In the genomic region with DNA sequence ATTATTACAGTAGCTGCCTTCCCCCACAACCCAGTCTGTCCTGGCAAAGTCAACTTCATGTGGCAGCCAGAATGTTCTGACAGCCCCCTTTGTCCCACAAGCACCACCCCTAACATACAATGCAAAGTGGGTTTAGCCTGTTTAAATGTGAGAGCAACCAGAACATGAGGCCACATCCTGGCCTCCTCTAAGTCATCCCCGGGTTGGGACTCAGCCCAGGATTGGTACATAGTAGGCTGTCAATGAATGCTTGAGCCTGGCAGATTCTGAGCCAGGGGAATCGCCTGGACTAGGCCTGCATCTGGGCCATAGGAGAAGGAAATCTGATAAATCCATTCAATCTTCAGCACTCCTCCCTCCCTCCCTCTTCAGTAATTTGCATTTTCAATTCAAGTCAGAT, we compare ENCODE assay signal across 12 cellular contexts. TPM values are rescaled to one million over a fixed set of nuclear protein-coding genes. Genes with fewer than 3 reads are reported as not detected.
DNase-seq lines count a peak whose midpoint lies in the region; ATAC-seq and TF ChIP-seq lines count a peak whose summit lies in the region.
"Had no signal": no experiment of that assay in that cellular context is flagged by ENCODE, and none has a peak within 500 bp of the region (broad histone marks: within the 10 kb centered on the region; RNA-seq: fewer than 3 reads in every experiment).

No MANE protein-coding gene starts in this region.

- H3K4me3 Mint-ChIP-seq in activated T-helper 2 cell treated with anti-CD3 and anti-CD28 coated beads, Interferon-gamma antibody, Interleukin-2, Interleukin-4, amounts not matched to agents 10 μg/mL and 5 μg/mL and 100 μg/mL, durations not matched to agents 14 hours and 24 hours and 36 hours (ENCODE audit: low read depth), result no peak overlapping the region
- H3K4me3 Mint-ChIP-seq in memory B cell, result no peak overlapping the region

- DNase-seq in activated T-helper 2 cell treated with anti-CD3 and anti-CD28 coated beads, Interferon-gamma antibody, Interleukin-2, Interleukin-4, amounts not matched to agents 10 μg/mL and 5 μg/mL and 100 μg/mL, durations not matched to agents 14 hours and 24 hours and 36 hours (ENCODE audit: low spot score), result no peak
- DNase-seq in memory B cell (ENCODE audit: low spot score in 2 of 2) (no peak), A673 (ENCODE audit: low spot score) (no peak), NOMO-1 (lab: John Stamatoyannopoulos, UW; ENCODE audit: unreplicated experiment in 2 of 2) (no peak)
- no peak for DNase-seq in stimulated activated CD4-positive, alpha-beta T cell treated with anti-CD3 and anti-CD28 coated beads, Interleukin-2, amount 100 ng/mL, for 48 hours
- DNase-seq: effector CD4-positive, alpha-beta T cell; Kasumi-1 had no signal

- peaks cover 3% of the 10 kb centered on the region for H3K27me3 Mint-ChIP-seq in activated T-helper 2 cell treated with anti-CD3 and anti-CD28 coated beads, Interferon-gamma antibody, Interleukin-2, Interleukin-4, amounts not matched to agents 10 μg/mL and 5 μg/mL and 100 μg/mL, durations not matched to agents 14 hours and 24 hours and 36 hours (ENCODE audit: low read depth)
- H3K27me3 Mint-ChIP-seq in memory B cell, result peaks cover 15% of the 10 kb centered on the region

- no TSS peak for BruUV-seq in A673 (replicated peaks; lab: Mats Ljungman, UMichigan)

- H3K9ac ChIP-seq in BLaER1 treated with 17β-estradiol and CSF1 and Interleukin-3, amounts not matched to agents 10 nM and 100 nM, result no peak overlapping the region
- H3K9ac ChIP-seq in HUES48 (ENCODE audit: low read depth, low read length), result no peak overlapping the region

- H3K4me1 ChIP-seq in BLaER1 treated with 17β-estradiol and CSF1 and Interleukin-3, amounts not matched to agents 10 nM and 100 nM, result peaks cover 33 to 56% (median 46%) of the 10 kb centered on the region in 10 experiments
- peaks cover 26% of the 10 kb centered on the region for H3K4me1 ChIP-seq in HUES48 (ENCODE audit: control insufficient read depth, insufficient read depth, low read length)
- peaks cover 8% of the 10 kb centered on the region for H3K4me1 ChIP-seq in A673 (ENCODE audit: insufficient read depth, low read length, poor library complexity, severe bottlenecking)

- H3K4me1 Mint-ChIP-seq in activated T-helper 2 cell treated with anti-CD3 and anti-CD28 coated beads, Interferon-gamma antibody, Interleukin-2, Interleukin-4, amounts not matched to agents 10 μg/mL and 5 μg/mL and 100 μg/mL, durations not matched to agents 14 hours and 24 hours and 36 hours (ENCODE audit: low read depth), result peaks cover 31% of the 10 kb centered on the region
- peaks cover 13% of the 10 kb centered on the region for H3K4me1 Mint-ChIP-seq in memory B cell

- POLR2A ChIA-PET in A673 (lab: Charles Lee; ENCODE audit: low non-redundant PET), result no interaction called here

- intact Hi-C loops in activated T-helper 2 cell treated with anti-CD3 and anti-CD28 coated beads, Interferon-gamma antibody, Interleukin-2, Interleukin-4, amounts not matched to agents 10 μg/mL and 5 μg/mL and 100 μg/mL, durations not matched to agents 14 hours and 24 hours and 36 hours (cut with micrococcal nuclease), result no loop called here
- intact Hi-C loops in A673 (cut with micrococcal nuclease; ENCODE audit: unreplicated experiment), result no loop called here

- 0 out of 22 replicates have a peak overlapping the region, but pooled peaks of 1 of the 11 experiments have one; percentile 16 for H3K27ac ChIP-seq in BLaER1 treated with 17β-estradiol and CSF1 and Interleukin-3, amounts not matched to agents 10 nM and 100 nM
- H3K27ac ChIP-seq in HUES48 (ENCODE audit: low read depth, low read length) (peak overlapping the region; percentile 76), A673 (ENCODE audit: low read depth, low read length, poor library complexity, severe bottlenecking) (no peak overlapping the region)
- H3K27ac ChIP-seq: right lobe of liver, SK-N-MC had no signal

- H4K20me1 ChIP-seq in BLaER1 treated with 17β-estradiol and CSF1 and Interleukin-3, amounts not matched to agents 10 nM and 100 nM, result peaks cover 0 to 6% (median 1%) of the 10 kb centered on the region in 11 experiments; a peak in 8 of 22 replicates

- no peaks in the 10 kb centered on the region for H3K9me3 ChIP-seq in BLaER1 treated with 17β-estradiol and CSF1 and Interleukin-3, amounts not matched to agents 10 nM and 100 nM (replicated peaks in 1 of 11)
- H3K9me3 ChIP-seq in HUES48 (ENCODE audit: control insufficient read depth, insufficient read depth, low read length) (no peaks in the 10 kb centered on the region), A673 (ENCODE audit: low read depth, low read length, poor library complexity, severe bottlenecking) (no peaks in the 10 kb centered on the region)
- H3K9me3 ChIP-seq: right lobe of liver had no signal

- no peaks in the 10 kb centered on the region for H3K36me3 Mint-ChIP-seq in activated T-helper 2 cell treated with anti-CD3 and anti-CD28 coated beads, Interferon-gamma antibody, Interleukin-2, Interleukin-4, amounts not matched to agents 10 μg/mL and 5 μg/mL and 100 μg/mL, durations not matched to agents 14 hours and 24 hours and 36 hours (ENCODE audit: low read depth)
- no peaks in the 10 kb centered on the region for H3K36me3 Mint-ChIP-seq in memory B cell

- peak overlapping the region; percentile 84 for H3K27ac Mint-ChIP-seq in activated T-helper 2 cell treated with anti-CD3 and anti-CD28 coated beads, Interferon-gamma antibody, Interleukin-2, Interleukin-4, amounts not matched to agents 10 μg/mL and 5 μg/mL and 100 μg/mL, durations not matched to agents 14 hours and 24 hours and 36 hours
- H3K27ac Mint-ChIP-seq in memory B cell, result peak overlapping the region; percentile 22

- no peak for TF ChIP-seq CTCF in A673 (conservative IDR thresholded peaks at IDR 0.05; ENCODE audit: low read depth, low read length)

- H3K36me3 ChIP-seq in BLaER1 treated with 17β-estradiol and CSF1 and Interleukin-3, amounts not matched to agents 10 nM and 100 nM, result no peaks in the 10 kb centered on the region
- H3K36me3 ChIP-seq in HUES48 (ENCODE audit: control insufficient read depth, insufficient read depth, low read length) (no peaks in the 10 kb centered on the region), A673 (ENCODE audit: insufficient read depth, low read length, poor library complexity, severe bottlenecking) (no peaks in the 10 kb centered on the region)
- H3K36me3 ChIP-seq: right lobe of liver had no signal

- ATAC-seq in memory B cell (ENCODE audit: low read depth) (no peak), GM21825 (IDR thresholded peaks at IDR 0.05; ENCODE audit: unreplicated experiment) (no peak)
- ATAC-seq: right lobe of liver had no signal

- CTCF ChIA-PET in A673 (lab: Charles Lee), result no interaction called here

- peak overlapping the region; percentile 46 to 83 (median 73) for H3K4me2 ChIP-seq in BLaER1 treated with 17β-estradiol and CSF1 and Interleukin-3, amounts not matched to agents 10 nM and 100 nM

- H3K27me3 ChIP-seq in BLaER1 treated with 17β-estradiol and CSF1 and Interleukin-3, amounts not matched to agents 10 nM and 100 nM, result peaks cover 30 to 43% (median 38%) of the 10 kb centered on the region in 11 experiments
- H3K27me3 ChIP-seq in HUES48 (ENCODE audit: control insufficient read depth, insufficient read depth, low read length) (peaks cover 2% of the 10 kb centered on the region; the same call in 1 of the 2 replicates), A673 (replicated peaks; ENCODE audit: insufficient read depth, low read depth, low read length, poor library complexity) (peaks cover 12% of the 10 kb centered on the region)

- H3K4me3 ChIP-seq in BLaER1 treated with 17β-estradiol and CSF1 and Interleukin-3, amounts not matched to agents 10 nM and 100 nM, result no peak overlapping the region
- H3K4me3 ChIP-seq in HUES48 (ENCODE audit: low read depth, low read length) (no peak overlapping the region), A673 (ENCODE audit: low read depth, low read length, poor library complexity, severe bottlenecking) (no peak overlapping the region)
- H3K4me3 ChIP-seq: right lobe of liver, SK-N-MC had no signal

- H3K9me3 Mint-ChIP-seq in activated T-helper 2 cell treated with anti-CD3 and anti-CD28 coated beads, Interferon-gamma antibody, Interleukin-2, Interleukin-4, amounts not matched to agents 10 μg/mL and 5 μg/mL and 100 μg/mL, durations not matched to agents 14 hours and 24 hours and 36 hours, result no peaks in the 10 kb centered on the region
- H3K9me3 Mint-ChIP-seq in memory B cell, result no peaks in the 10 kb centered on the region

RNA-seq across cellular contexts. Expression of a gene that starts 4.3 kb away (rescaled TPM):
- total RNA-seq in activated T-helper 2 cell treated with anti-CD3 and anti-CD28 coated beads, Interferon-gamma antibody, Interleukin-2, Interleukin-4, amounts not matched to agents 10 μg/mL and 5 μg/mL and 100 μg/mL, durations not matched to agents 14 hours and 24 hours and 36 hours, result 10.1 and 10.8 TPM in 2 replicates
- total RNA-seq in A673 (2021), result 1.4 and 3.3 TPM in 2 replicates

RNA-seq across cellular contexts. Expression of a gene that starts 43.5 kb away (rescaled TPM):
- 11.0 and 12.1 TPM in 2 replicates for total RNA-seq in activated T-helper 2 cell treated with anti-CD3 and anti-CD28 coated beads, Interferon-gamma antibody, Interleukin-2, Interleukin-4, amounts not matched to agents 10 μg/mL and 5 μg/mL and 100 μg/mL, durations not matched to agents 14 hours and 24 hours and 36 hours
- 20.4 and 31.6 TPM in 2 replicates for total RNA-seq in A673 (2021)

RNA-seq across cellular contexts. Expression of a gene that starts 56.6 kb away (rescaled TPM):
- total RNA-seq in activated T-helper 2 cell treated with anti-CD3 and anti-CD28 coated beads, Interferon-gamma antibody, Interleukin-2, Interleukin-4, amounts not matched to agents 10 μg/mL and 5 μg/mL and 100 μg/mL, durations not matched to agents 14 hours and 24 hours and 36 hours, result not detected in 2 replicates
- total RNA-seq in A673 (2021), result 0.20 TPM in 1 of 2 replicates, not detected in the other
- total RNA-seq: right lobe of liver had no signal
